ENCODE assay signal across 1 cellular context in the genomic region with DNA sequence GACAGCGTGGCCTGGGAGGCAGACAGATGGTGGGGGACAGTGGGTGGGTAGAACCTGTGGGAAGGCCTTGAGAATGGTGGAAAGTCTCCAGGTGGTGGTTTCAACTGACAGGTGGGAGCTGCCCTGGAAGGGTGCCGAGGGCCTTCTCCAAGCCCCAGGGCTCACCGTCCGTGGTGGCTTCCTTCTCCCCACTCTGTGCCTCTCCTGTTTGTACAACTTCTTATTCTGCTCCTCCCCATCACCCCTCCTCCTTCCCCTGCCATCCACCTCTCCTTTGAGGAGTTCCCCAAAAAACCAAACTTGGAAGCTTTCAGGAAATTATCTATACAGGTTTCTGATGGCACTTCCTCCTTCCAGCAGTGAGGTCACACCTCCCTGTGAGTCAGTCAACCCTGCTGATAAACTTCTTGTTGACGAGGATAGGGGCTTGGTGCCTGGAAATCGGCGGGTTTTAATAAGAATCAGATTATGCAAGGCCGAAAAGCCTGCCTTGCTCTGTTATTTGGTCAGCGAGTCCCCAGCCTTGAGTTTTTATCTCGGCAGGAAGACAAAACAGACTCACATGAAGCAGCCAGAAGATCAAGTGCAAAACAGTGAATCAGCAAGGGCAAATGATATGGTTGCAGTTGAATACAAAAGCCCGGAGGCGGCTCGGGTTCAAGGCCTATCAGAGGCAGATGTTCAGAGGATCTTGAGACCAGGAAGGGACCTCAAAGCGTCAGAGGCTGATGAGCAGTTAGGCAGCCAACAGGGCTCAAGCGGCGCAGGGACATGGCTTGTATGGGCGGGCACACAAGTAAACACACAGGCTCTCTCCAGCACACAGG.
A peak's percentile ranks its signal among the peaks of the same experiment; 100 is the strongest.
TF ChIP-seq lines count a peak whose summit lies in the region.

No MANE protein-coding gene starts in this region.

TF ChIP-seq in K562, 482 proteins besides CTCF, POLR2A, EP300 and RAD21 (continued from another document and continues in another):
- TF ChIP-seq CREB1 (IDR thresholded peaks at IDR 0.05) (peak; percentile 77), CREB1 (CRISPR knock-in tag; IDR thresholded peaks at IDR 0.05) (peak; percentile 87), SNIP1 (IDR thresholded peaks at IDR 0.05; ENCODE audit: low read depth) (no peak), MCM7 (IDR thresholded peaks at IDR 0.05) (no peak), ATF1 (CRISPR knock-in tag; IDR thresholded peaks at IDR 0.05) (no peak), ATF1 (tag; IDR thresholded peaks at IDR 0.05) (peak; percentile 92), HMG20B (CRISPR knock-in tag; IDR thresholded peaks at IDR 0.05) (no peak), FOXM1 (IDR thresholded peaks at IDR 0.05; ENCODE audit: low read depth) (peak; percentile 77), FOXM1 (CRISPR knock-in tag; IDR thresholded peaks at IDR 0.05; ENCODE audit: low read depth) (no peak), ZNF174 (CRISPR knock-in tag; IDR thresholded peaks at IDR 0.05) (no peak), EHMT2 (IDR thresholded peaks at IDR 0.05) (no peak), RBM34 (IDR thresholded peaks at IDR 0.05; ENCODE audit: borderline replicate concordance, insufficient read depth, low read length) (no peak), RUNX1 (IDR thresholded peaks at IDR 0.05; ENCODE audit: low read depth) (peak; percentile 26; the same call in 1 of the 2 replicates), ARID2 (IDR thresholded peaks at IDR 0.05) (no peak), RBM14 (IDR thresholded peaks at IDR 0.05; ENCODE audit: borderline replicate concordance, insufficient read depth, low read depth, low read length) (no peak), CC2D1A (IDR thresholded peaks at IDR 0.05) (peak; percentile 91; the same call in 1 of the 2 replicates), HNRNPH1 (optimal IDR thresholded peaks at IDR 0.05; ENCODE audit: low read depth, low read length) (no peak), ZBTB7A (IDR thresholded peaks at IDR 0.05; ENCODE audit: borderline replicate concordance, control insufficient read depth, low read depth, low read length) (no peak), L3MBTL2 (IDR thresholded peaks at IDR 0.05) (peak; percentile 87), ZNF79 (CRISPR knock-in tag; IDR thresholded peaks at IDR 0.05; ENCODE audit: low read depth) (no peak), XRCC5 (IDR thresholded peaks at IDR 0.05; ENCODE audit: low read depth, low read length) (no peak), OTX1 (CRISPR knock-in tag; IDR thresholded peaks at IDR 0.05) (0 out of 2 replicates have a peak, but pooled peaks have one; percentile 65), TRIM28 (IDR thresholded peaks at IDR 0.05) (0 out of 2 replicates have a peak, but pooled peaks have one; percentile 11), ZNF780A (CRISPR knock-in tag; IDR thresholded peaks at IDR 0.05) (no peak), ZNF140 (CRISPR knock-in tag; IDR thresholded peaks at IDR 0.05) (no peak), NR3C1 (CRISPR knock-in tag; IDR thresholded peaks at IDR 0.05) (no peak), NR1H2 (CRISPR knock-in tag; IDR thresholded peaks at IDR 0.05) (no peak), MTA1 (IDR thresholded peaks at IDR 0.05; ENCODE audit: borderline replicate concordance) (peak; percentile 47; the same call in 1 of the 2 replicates)
- TF ChIP-seq, protein P1, sequence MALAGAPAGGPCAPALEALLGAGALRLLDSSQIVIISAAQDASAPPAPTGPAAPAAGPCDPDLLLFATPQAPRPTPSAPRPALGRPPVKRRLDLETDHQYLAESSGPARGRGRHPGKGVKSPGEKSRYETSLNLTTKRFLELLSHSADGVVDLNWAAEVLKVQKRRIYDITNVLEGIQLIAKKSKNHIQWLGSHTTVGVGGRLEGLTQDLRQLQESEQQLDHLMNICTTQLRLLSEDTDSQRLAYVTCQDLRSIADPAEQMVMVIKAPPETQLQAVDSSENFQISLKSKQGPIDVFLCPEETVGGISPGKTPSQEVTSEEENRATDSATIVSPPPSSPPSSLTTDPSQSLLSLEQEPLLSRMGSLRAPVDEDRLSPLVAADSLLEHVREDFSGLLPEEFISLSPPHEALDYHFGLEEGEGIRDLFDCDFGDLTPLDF (CRISPR knock-in tag; IDR thresholded peaks at IDR 0.05) = 0 out of 2 replicates have a peak, but pooled peaks have one; percentile 66
- TF ChIP-seq, protein P2, sequence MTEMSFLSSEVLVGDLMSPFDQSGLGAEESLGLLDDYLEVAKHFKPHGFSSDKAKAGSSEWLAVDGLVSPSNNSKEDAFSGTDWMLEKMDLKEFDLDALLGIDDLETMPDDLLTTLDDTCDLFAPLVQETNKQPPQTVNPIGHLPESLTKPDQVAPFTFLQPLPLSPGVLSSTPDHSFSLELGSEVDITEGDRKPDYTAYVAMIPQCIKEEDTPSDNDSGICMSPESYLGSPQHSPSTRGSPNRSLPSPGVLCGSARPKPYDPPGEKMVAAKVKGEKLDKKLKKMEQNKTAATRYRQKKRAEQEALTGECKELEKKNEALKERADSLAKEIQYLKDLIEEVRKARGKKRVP (CRISPR knock-in tag; IDR thresholded peaks at IDR 0.05) = 0 out of 2 replicates have a peak, but pooled peaks have one; percentile 12
- TF ChIP-seq, protein P3, sequence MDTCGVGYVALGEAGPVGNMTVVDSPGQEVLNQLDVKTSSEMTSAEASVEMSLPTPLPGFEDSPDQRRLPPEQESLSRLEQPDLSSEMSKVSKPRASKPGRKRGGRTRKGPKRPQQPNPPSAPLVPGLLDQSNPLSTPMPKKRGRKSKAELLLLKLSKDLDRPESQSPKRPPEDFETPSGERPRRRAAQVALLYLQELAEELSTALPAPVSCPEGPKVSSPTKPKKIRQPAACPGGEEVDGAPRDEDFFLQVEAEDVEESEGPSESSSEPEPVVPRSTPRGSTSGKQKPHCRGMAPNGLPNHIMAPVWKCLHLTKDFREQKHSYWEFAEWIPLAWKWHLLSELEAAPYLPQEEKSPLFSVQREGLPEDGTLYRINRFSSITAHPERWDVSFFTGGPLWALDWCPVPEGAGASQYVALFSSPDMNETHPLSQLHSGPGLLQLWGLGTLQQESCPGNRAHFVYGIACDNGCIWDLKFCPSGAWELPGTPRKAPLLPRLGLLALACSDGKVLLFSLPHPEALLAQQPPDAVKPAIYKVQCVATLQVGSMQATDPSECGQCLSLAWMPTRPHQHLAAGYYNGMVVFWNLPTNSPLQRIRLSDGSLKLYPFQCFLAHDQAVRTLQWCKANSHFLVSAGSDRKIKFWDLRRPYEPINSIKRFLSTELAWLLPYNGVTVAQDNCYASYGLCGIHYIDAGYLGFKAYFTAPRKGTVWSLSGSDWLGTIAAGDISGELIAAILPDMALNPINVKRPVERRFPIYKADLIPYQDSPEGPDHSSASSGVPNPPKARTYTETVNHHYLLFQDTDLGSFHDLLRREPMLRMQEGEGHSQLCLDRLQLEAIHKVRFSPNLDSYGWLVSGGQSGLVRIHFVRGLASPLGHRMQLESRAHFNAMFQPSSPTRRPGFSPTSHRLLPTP (IDR thresholded peaks at IDR 0.05; ENCODE audit: borderline replicate concordance, extremely low read depth, insufficient read length) = no peak
- TF ChIP-seq, protein P4, sequence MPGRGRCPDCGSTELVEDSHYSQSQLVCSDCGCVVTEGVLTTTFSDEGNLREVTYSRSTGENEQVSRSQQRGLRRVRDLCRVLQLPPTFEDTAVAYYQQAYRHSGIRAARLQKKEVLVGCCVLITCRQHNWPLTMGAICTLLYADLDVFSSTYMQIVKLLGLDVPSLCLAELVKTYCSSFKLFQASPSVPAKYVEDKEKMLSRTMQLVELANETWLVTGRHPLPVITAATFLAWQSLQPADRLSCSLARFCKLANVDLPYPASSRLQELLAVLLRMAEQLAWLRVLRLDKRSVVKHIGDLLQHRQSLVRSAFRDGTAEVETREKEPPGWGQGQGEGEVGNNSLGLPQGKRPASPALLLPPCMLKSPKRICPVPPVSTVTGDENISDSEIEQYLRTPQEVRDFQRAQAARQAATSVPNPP (IDR thresholded peaks at IDR 0.05; ENCODE audit: borderline replicate concordance, insufficient read depth, insufficient read length) = no peak
- TF ChIP-seq, protein P5, sequence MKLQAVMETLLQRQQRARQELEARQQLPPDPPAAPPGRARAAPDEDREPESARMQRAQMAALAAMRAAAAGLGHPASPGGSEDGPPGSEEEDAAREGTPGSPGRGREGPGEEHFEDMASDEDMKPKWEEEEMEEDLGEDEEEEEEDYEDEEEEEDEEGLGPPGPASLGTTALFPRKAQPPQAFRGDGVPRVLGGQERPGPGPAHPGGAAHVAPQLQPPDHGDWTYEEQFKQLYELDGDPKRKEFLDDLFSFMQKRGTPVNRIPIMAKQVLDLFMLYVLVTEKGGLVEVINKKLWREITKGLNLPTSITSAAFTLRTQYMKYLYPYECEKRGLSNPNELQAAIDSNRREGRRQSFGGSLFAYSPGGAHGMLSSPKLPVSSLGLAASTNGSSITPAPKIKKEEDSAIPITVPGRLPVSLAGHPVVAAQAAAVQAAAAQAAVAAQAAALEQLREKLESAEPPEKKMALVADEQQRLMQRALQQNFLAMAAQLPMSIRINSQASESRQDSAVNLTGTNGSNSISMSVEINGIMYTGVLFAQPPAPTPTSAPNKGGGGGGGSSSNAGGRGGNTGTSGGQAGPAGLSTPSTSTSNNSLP (IDR thresholded peaks at IDR 0.05; ENCODE audit: borderline replicate concordance, low read depth, low read length) = peak; percentile 99
- TF ChIP-seq, protein P6, sequence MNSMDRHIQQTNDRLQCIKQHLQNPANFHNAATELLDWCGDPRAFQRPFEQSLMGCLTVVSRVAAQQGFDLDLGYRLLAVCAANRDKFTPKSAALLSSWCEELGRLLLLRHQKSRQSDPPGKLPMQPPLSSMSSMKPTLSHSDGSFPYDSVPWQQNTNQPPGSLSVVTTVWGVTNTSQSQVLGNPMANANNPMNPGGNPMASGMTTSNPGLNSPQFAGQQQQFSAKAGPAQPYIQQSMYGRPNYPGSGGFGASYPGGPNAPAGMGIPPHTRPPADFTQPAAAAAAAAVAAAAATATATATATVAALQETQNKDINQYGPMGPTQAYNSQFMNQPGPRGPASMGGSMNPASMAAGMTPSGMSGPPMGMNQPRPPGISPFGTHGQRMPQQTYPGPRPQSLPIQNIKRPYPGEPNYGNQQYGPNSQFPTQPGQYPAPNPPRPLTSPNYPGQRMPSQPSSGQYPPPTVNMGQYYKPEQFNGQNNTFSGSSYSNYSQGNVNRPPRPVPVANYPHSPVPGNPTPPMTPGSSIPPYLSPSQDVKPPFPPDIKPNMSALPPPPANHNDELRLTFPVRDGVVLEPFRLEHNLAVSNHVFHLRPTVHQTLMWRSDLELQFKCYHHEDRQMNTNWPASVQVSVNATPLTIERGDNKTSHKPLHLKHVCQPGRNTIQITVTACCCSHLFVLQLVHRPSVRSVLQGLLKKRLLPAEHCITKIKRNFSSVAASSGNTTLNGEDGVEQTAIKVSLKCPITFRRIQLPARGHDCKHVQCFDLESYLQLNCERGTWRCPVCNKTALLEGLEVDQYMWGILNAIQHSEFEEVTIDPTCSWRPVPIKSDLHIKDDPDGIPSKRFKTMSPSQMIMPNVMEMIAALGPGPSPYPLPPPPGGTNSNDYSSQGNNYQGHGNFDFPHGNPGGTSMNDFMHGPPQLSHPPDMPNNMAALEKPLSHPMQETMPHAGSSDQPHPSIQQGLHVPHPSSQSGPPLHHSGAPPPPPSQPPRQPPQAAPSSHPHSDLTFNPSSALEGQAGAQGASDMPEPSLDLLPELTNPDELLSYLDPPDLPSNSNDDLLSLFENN (IDR thresholded peaks at IDR 0.05; ENCODE audit: low read depth in 2 of 2, low read length in 2 of 2) = peak; percentile 38 to 63; a peak in 3 of 4 replicates
- TF ChIP-seq, protein P7, sequence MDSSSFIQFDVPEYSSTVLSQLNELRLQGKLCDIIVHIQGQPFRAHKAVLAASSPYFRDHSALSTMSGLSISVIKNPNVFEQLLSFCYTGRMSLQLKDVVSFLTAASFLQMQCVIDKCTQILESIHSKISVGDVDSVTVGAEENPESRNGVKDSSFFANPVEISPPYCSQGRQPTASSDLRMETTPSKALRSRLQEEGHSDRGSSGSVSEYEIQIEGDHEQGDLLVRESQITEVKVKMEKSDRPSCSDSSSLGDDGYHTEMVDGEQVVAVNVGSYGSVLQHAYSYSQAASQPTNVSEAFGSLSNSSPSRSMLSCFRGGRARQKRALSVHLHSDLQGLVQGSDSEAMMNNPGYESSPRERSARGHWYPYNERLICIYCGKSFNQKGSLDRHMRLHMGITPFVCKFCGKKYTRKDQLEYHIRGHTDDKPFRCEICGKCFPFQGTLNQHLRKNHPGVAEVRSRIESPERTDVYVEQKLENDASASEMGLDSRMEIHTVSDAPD (CRISPR knock-in tag; IDR thresholded peaks at IDR 0.05) = no peak
- TF ChIP-seq, protein P8, sequence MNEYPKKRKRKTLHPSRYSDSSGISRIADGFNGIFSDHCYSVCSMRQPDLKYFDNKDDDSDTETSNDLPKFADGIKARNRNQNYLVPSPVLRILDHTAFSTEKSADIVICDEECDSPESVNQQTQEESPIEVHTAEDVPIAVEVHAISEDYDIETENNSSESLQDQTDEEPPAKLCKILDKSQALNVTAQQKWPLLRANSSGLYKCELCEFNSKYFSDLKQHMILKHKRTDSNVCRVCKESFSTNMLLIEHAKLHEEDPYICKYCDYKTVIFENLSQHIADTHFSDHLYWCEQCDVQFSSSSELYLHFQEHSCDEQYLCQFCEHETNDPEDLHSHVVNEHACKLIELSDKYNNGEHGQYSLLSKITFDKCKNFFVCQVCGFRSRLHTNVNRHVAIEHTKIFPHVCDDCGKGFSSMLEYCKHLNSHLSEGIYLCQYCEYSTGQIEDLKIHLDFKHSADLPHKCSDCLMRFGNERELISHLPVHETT (CRISPR knock-in tag; conservative IDR thresholded peaks at IDR 0.05 in 1 of 2, IDR thresholded peaks at IDR 0.05 in 1 of 2) = peak in 1 of 2 experiments; percentile 71; a peak in 2 of 4 replicates
- TF ChIP-seq, protein P9, sequence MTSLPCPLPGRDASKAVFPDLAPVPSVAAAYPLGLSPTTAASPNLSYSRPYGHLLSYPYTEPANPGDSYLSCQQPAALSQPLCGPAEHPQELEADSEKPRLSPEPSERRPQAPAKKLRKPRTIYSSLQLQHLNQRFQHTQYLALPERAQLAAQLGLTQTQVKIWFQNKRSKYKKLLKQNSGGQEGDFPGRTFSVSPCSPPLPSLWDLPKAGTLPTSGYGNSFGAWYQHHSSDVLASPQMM (CRISPR knock-in tag; IDR thresholded peaks at IDR 0.05) = no peak
- TF ChIP-seq, protein P10, sequence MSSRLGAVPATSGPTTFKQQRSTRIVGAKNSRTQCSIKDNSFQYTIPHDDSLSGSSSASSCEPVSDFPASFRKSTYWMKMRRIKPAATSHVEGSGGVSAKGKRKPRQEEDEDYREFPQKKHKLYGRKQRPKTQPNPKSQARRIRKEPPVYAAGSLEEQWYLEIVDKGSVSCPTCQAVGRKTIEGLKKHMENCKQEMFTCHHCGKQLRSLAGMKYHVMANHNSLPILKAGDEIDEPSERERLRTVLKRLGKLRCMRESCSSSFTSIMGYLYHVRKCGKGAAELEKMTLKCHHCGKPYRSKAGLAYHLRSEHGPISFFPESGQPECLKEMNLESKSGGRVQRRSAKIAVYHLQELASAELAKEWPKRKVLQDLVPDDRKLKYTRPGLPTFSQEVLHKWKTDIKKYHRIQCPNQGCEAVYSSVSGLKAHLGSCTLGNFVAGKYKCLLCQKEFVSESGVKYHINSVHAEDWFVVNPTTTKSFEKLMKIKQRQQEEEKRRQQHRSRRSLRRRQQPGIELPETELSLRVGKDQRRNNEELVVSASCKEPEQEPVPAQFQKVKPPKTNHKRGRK (tag; IDR thresholded peaks at IDR 0.05) = no peak
- TF ChIP-seq, protein P11, sequence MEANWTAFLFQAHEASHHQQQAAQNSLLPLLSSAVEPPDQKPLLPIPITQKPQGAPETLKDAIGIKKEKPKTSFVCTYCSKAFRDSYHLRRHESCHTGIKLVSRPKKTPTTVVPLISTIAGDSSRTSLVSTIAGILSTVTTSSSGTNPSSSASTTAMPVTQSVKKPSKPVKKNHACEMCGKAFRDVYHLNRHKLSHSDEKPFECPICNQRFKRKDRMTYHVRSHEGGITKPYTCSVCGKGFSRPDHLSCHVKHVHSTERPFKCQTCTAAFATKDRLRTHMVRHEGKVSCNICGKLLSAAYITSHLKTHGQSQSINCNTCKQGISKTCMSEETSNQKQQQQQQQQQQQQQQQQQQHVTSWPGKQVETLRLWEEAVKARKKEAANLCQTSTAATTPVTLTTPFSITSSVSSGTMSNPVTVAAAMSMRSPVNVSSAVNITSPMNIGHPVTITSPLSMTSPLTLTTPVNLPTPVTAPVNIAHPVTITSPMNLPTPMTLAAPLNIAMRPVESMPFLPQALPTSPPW (CRISPR knock-in tag; IDR thresholded peaks at IDR 0.05) = peak; percentile 76
